In the genomic region with DNA sequence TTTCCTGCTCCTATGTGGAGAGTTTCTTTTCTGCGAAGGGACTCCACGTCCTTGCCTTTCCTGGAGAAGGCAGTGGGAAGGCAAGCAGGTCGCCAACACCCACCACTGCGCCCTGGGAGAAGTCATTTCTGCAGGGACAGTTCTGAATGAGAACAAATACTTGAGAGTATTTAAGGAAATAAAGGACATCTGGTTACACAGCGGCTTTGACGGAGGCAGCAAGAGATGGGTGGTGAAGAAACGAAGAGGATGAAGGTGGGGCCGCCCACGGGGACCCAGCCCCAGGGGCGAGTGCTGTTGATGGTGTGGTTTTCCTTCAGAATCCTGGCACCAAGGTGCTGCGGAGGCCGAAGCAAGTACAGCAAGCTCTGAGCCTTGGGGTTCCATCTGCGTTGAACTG, we compare ENCODE assay signal across 20 cellular contexts.
"Had no signal": no experiment of that assay in that cellular context is flagged by ENCODE, and none has a peak within 500 bp of the region (broad histone marks: within the 10 kb centered on the region; RNA-seq: fewer than 3 reads in every experiment).

No MANE protein-coding gene starts in this region.

- H3K36me3 Mint-ChIP-seq: naive thymus-derived CD4-positive, alpha-beta T cell; stimulated activated effector memory CD8-positive, alpha-beta T cell treated with anti-CD3 and anti-CD28 coated beads, Interleukin-12 subunit alpha, Interleukin-12 subunit beta, amount 100 ng/mL, for 72 hours had no signal

- H2AFZ ChIP-seq: parathyroid adenoma had no signal

- H3K27me3 ChIP-seq: left lung, sigmoid colon, stomach, transverse colon, upper lobe of right lung, uterus had no signal

- H3K4me3 ChIP-seq: left lung, psoas muscle, sigmoid colon, stomach, transverse colon, upper lobe of right lung, uterus had no signal

- H3K4me1 Mint-ChIP-seq: stimulated activated effector memory CD8-positive, alpha-beta T cell treated with anti-CD3 and anti-CD28 coated beads, Interleukin-12 subunit alpha, Interleukin-12 subunit beta, amount 100 ng/mL, for 72 hours had no signal

- H3K9me3 Mint-ChIP-seq: naive thymus-derived CD4-positive, alpha-beta T cell; nephron; stimulated activated effector memory CD8-positive, alpha-beta T cell treated with anti-CD3 and anti-CD28 coated beads, Interleukin-12 subunit alpha, Interleukin-12 subunit beta, amount 100 ng/mL, for 72 hours had no signal

- H3K27ac Mint-ChIP-seq: nephron; stimulated activated effector memory CD8-positive, alpha-beta T cell treated with anti-CD3 and anti-CD28 coated beads, Interleukin-12 subunit alpha, Interleukin-12 subunit beta, amount 100 ng/mL, for 72 hours had no signal

- H3K9ac ChIP-seq: parathyroid adenoma had no signal

- H3K4me3 Mint-ChIP-seq: naive thymus-derived CD4-positive, alpha-beta T cell; nephron; stimulated activated effector memory CD8-positive, alpha-beta T cell treated with anti-CD3 and anti-CD28 coated beads, Interleukin-12 subunit alpha, Interleukin-12 subunit beta, amount 100 ng/mL, for 72 hours had no signal

- H3K9me3 ChIP-seq: left lung, psoas muscle, sigmoid colon, stomach, transverse colon, upper lobe of right lung, uterus had no signal

- ATAC-seq: left lung; naive thymus-derived CD4-positive, alpha-beta T cell; psoas muscle; right cardiac atrium; stimulated activated effector memory CD8-positive, alpha-beta T cell treated with anti-CD3 and anti-CD28 coated beads, Interleukin-12 subunit alpha, Interleukin-12 subunit beta, amount 100 ng/mL, for 72 hours; upper lobe of right lung had no signal

- DNase-seq: cerebellar nuclear complex; cortex of kidney; effector CD4-positive, alpha-beta T cell; left lung; mesendoderm; midbrain; naive thymus-derived CD4-positive, alpha-beta T cell; psoas muscle; right cardiac atrium; sigmoid colon; stimulated activated CD4-positive, alpha-beta T cell treated with anti-CD3 and anti-CD28 coated beads, Interleukin-2, amount 100 ng/mL, for 24 hours; stimulated activated CD4-positive, alpha-beta T cell treated with anti-CD3 and anti-CD28 coated beads, Interleukin-4, amount 100 ng/mL, for 24 hours; stimulated activated naive CD4-positive, alpha-beta T cell treated with Interleukin-2 at 50 U/mL for 16 hours; transverse colon; upper lobe of right lung; uterus had no signal

- H3K27ac ChIP-seq: left lung, parathyroid adenoma, psoas muscle, sigmoid colon, stomach, transverse colon, upper lobe of right lung, uterus had no signal

- H3K4me1 ChIP-seq: parathyroid adenoma had no signal

- H3K36me3 ChIP-seq: left lung, sigmoid colon, stomach, transverse colon, upper lobe of right lung, uterus had no signal
